ENCODE assay signal across 8 cellular contexts in the genomic region with DNA sequence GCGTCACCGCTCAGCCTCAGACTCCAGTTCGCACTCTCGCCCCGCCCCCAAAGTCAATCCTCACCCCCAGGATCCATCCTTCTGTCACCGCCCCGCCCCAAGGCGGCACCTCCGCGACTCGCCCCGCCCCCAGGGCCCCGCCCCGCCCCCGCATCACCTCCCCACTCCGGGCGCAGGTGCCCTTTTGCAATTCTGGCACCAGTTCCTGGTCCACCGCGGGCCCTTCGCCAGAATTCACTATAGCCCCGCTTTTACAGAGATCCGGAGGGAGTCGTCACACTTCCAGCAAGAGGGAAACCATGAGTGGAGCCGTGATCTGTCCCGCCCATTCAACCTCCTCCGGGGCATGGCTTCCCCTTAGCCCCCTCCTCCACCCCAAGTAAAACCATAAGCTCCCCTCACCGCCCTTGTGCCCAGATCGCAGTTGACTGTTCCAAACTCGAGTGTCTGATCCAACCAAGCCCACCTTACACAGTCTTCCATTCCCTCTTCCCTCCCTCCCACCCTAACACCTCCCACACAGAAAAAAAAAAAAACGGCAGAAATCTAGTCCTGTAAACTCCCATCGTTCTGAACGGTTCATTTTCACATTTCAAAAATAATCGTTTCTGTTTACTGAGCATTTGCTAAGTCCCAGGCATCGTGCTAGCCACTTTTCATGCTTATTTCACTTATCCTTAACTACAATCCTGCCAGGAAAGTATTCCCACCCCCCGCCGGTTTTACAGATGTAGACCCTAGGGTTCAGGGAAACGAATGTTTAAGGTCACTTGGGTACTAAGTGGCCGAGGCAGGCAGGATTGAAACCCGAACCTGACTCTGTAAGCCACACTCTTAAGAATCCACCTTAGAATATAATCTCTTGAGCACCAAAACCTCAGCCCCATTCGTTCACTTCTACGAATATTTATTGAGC. TPM values are rescaled to one million over a fixed set of nuclear protein-coding genes. Genes with fewer than 3 reads are reported as not detected.
DNase-seq lines count a peak whose midpoint lies in the region; ATAC-seq and TF ChIP-seq lines count a peak whose summit lies in the region.

No MANE protein-coding gene starts in this region.

- H3K4me1 ChIP-seq in right lobe of liver (peaks cover 0 to 18% (median 12%) of the 10 kb centered on the region in 4 donors), stomach smooth muscle (ENCODE audit: control insufficient read depth, insufficient read depth, low read length) (peaks cover 21% of the 10 kb centered on the region)

- H3K4me3 ChIP-seq in AG09309 (ENCODE audit: control insufficient read depth, low read depth, low read length) (peak overlapping the region; percentile 57), right lobe of liver (peak overlapping the region; percentile 37 to 77 (median 51)), stomach smooth muscle (ENCODE audit: low read length in 2 of 2) (peak overlapping the region; percentile 73 to 80)

- H3K36me3 ChIP-seq in right lobe of liver (no peaks in the 10 kb centered on the region), stomach smooth muscle (ENCODE audit: control insufficient read depth in 2 of 2, insufficient read depth in 2 of 2, low read length in 2 of 2) (no peaks in the 10 kb centered on the region)

- peaks cover 1% of the 10 kb centered on the region for H3K36me3 Mint-ChIP-seq in chondrocyte (ENCODE audit: low read depth)

- H3K4me1 Mint-ChIP-seq in chondrocyte (ENCODE audit: low read depth): peaks cover 37% of the 10 kb centered on the region

- 2% methylated on average over 25 of the region's 41 CpGs for WGBS in right lobe of liver (ENCODE audit: insufficient coverage, low coverage, low lambda C conversion rate, missing lambda C conversion rate)

- H3K27me3 ChIP-seq in right lobe of liver (no peaks in the 10 kb centered on the region), stomach smooth muscle (ENCODE audit: control insufficient read depth in 1 of 2, insufficient read depth in 2 of 2, low read length in 2 of 2) (no peaks in the 10 kb centered on the region)

- intact Hi-C loops in right lobe of liver (cut with DNase I): no loop called here

- TF ChIP-seq POLR2A in GM18526 (IDR thresholded peaks at IDR 0.05; ENCODE audit: extremely low read depth, insufficient read length): peak; percentile 50
- peak; percentile 70 for TF ChIP-seq POLR2A in Raji (IDR thresholded peaks at IDR 0.05; ENCODE audit: insufficient read depth, low read depth, low read length)
- TF ChIP-seq POLR2A in right lobe of liver (IDR thresholded peaks at IDR 0.05): no peak

- peak overlapping the region; percentile 92 for H3K4me3 Mint-ChIP-seq in chondrocyte (ENCODE audit: unreplicated experiment)

- H3K27me3 Mint-ChIP-seq in chondrocyte (ENCODE audit: low read depth): no peaks in the 10 kb centered on the region

- no peaks in the 10 kb centered on the region for H3K9me3 Mint-ChIP-seq in chondrocyte (ENCODE audit: low read depth)

- peak; percentile 35 for ATAC-seq in HG03108 (IDR thresholded peaks at IDR 0.05; ENCODE audit: unreplicated experiment)
- ATAC-seq in right lobe of liver: peak in 3 of 4 donors; percentile 65 to 75 (median 70)

- DNase-seq in AG09309 (ENCODE audit: low read depth) (peak; percentile 94), chondrocyte (ENCODE audit: low spot score) (no peak), right lobe of liver (no peak), D341Med (ENCODE audit: low spot score) (no peak)

- H3K27ac Mint-ChIP-seq in chondrocyte (ENCODE audit: unreplicated experiment): peak overlapping the region; percentile 100

- no peak for TF ChIP-seq CTCF in AG09309 (IDR thresholded peaks at IDR 0.05; ENCODE audit: control insufficient read depth, insufficient read depth, low read depth, low read length, missing control alignments)
- no peak for TF ChIP-seq CTCF in chondrocyte (IDR thresholded peaks at IDR 0.05)
- TF ChIP-seq CTCF in right lobe of liver (IDR thresholded peaks at IDR 0.05): no peak

- peak overlapping the region; percentile 53 to 80 for H3K9ac ChIP-seq in stomach smooth muscle (ENCODE audit: low read length in 2 of 2)

- H3K27ac ChIP-seq in right lobe of liver (peak overlapping the region; percentile 72 to 94 (median 85)), stomach smooth muscle (ENCODE audit: low read length) (peak overlapping the region; percentile 94)

- no peaks in the 10 kb centered on the region for H3K9me3 ChIP-seq in right lobe of liver
- no peaks in the 10 kb centered on the region for H3K9me3 ChIP-seq in stomach smooth muscle (ENCODE audit: control insufficient read depth in 2 of 2, low read length in 2 of 2)

RNA-seq across cellular contexts. Expression of a gene that starts 1.3 kb away (rescaled TPM):
- total RNA-seq in chondrocyte (7.6 to 11.6 TPM (median 9.7 TPM) in 3 replicates), right lobe of liver (1 to 10 TPM; 2.3 to 9.0 (median 8.2) TPM)

RNA-seq across cellular contexts. Expression of a gene that starts 1.3 kb away (rescaled TPM):
- total RNA-seq in chondrocyte (19.9 to 22.8 TPM (median 20.4 TPM) in 3 replicates), right lobe of liver (10 to 100 TPM in 4 of 6 experiments, 1 to 10 TPM in 2; 8.4 to 15.0 (median 11.9) TPM)

RNA-seq across cellular contexts. Expression of a gene that starts 49.4 kb away (rescaled TPM):
- not detected in 3 replicates for total RNA-seq in chondrocyte
- total RNA-seq in right lobe of liver: not detected

RNA-seq across cellular contexts. Expression of a gene that starts 59.5 kb away (rescaled TPM):
- total RNA-seq in chondrocyte (0.68 to 1.1 TPM (median 0.82 TPM) in 3 replicates), right lobe of liver (10 to 100 TPM; 49.4 to 79.9 (median 66.1) TPM)
